Comparison of ENCODE assay signal across 10 cellular contexts in genomic region chr10:133265052-133265451, GRCh38. TPM values are rescaled to one million over a fixed set of nuclear protein-coding genes. Genes with fewer than 3 reads are reported as not detected.
DNase-seq lines count a peak whose midpoint lies in the region; ATAC-seq lines count a peak whose summit lies in the region.
"Not testable (repeated sequence)": the region's sequence is repeated elsewhere in the genome, so short reads cannot be mapped to it uniquely, and the experiment has no call there.
"Had no signal": no experiment of that assay in that cellular context is flagged by ENCODE, and none has a peak within 500 bp of the region (broad histone marks: within the 10 kb centered on the region; RNA-seq: fewer than 3 reads in every experiment).

No MANE protein-coding gene starts in this region.

- peaks cover 53% of the 10 kb centered on the region for H3K4me1 ChIP-seq in CD4-positive, alpha-beta memory T cell (ENCODE audit: insufficient read depth, low read length)
- H3K4me1 ChIP-seq in naive thymus-derived CD4-positive, alpha-beta T cell (ENCODE audit: control insufficient read depth in 2 of 2, insufficient read depth in 2 of 2, low read length in 2 of 2), result peaks cover 22 to 36% of the 10 kb centered on the region in 2 donors

- peaks cover 24 to 57% (median 45%) of the 10 kb centered on the region in 4 donors for H3K4me1 Mint-ChIP-seq in CD4-positive, alpha-beta memory T cell
- H3K4me1 Mint-ChIP-seq in T-helper 1 cell treated with Interleukin-12 subunit alpha and Interleukin-12 subunit beta and Interleukin-4 antibody, amounts not matched to agents 30 μg/mL and 1 μg/mL, for 36 hours (ENCODE audit: low read depth), result peaks cover 33% of the 10 kb centered on the region
- peaks cover 52% of the 10 kb centered on the region for H3K4me1 Mint-ChIP-seq in activated CD4-positive, alpha-beta T cell treated with anti-CD3 and anti-CD28 coated beads, Interleukin-2, amount 10 ng/mL, durations not matched to agents 7 days and 5 days
- peaks cover 28% of the 10 kb centered on the region for H3K4me1 Mint-ChIP-seq in activated naive CD8-positive, alpha-beta T cell treated with anti-CD3 and anti-CD28 coated beads, Interleukin-2, amount 10 ng/mL, durations not matched to agents 7 days and 5 days
- H3K4me1 Mint-ChIP-seq in naive thymus-derived CD4-positive, alpha-beta T cell, result peaks cover 34 to 52% (median 45%) of the 10 kb centered on the region in 7 donors
- peaks cover 54% of the 10 kb centered on the region for H3K4me1 Mint-ChIP-seq in stimulated activated effector memory CD8-positive, alpha-beta T cell treated with anti-CD3 and anti-CD28 coated beads, Interleukin-12 subunit alpha, Interleukin-12 subunit beta, amount 100 ng/mL, for 72 hours

- peak overlapping the region in 5 of 8 donors; percentile 39 to 77 (median 71) for H3K4me3 Mint-ChIP-seq in CD4-positive, alpha-beta memory T cell
- H3K4me3 Mint-ChIP-seq in T-helper 1 cell treated with Interleukin-12 subunit alpha and Interleukin-12 subunit beta and Interleukin-4 antibody, amounts not matched to agents 30 μg/mL and 1 μg/mL, for 36 hours, result peak overlapping the region; percentile 62
- peak overlapping the region; percentile 14 for H3K4me3 Mint-ChIP-seq in activated CD4-positive, alpha-beta T cell treated with anti-CD3 and anti-CD28 coated beads, Interleukin-2, amount 10 ng/mL, durations not matched to agents 7 days and 5 days
- peak overlapping the region; percentile 66 for H3K4me3 Mint-ChIP-seq in activated naive CD8-positive, alpha-beta T cell treated with anti-CD3 and anti-CD28 coated beads, Interleukin-2, amount 10 ng/mL, durations not matched to agents 7 days and 5 days
- H3K4me3 Mint-ChIP-seq in naive thymus-derived CD4-positive, alpha-beta T cell, result peak overlapping the region in 7 of 10 donors; percentile 20 to 77 (median 47)
- not testable (repeated sequence) for H3K4me3 Mint-ChIP-seq in stimulated activated effector memory CD8-positive, alpha-beta T cell treated with anti-CD3 and anti-CD28 coated beads, Interleukin-12 subunit alpha, Interleukin-12 subunit beta, amount 100 ng/mL, for 72 hours

- H3K27ac ChIP-seq in CD4-positive, alpha-beta memory T cell (ENCODE audit: low read depth, low read length), result not testable (repeated sequence)
- H3K27ac ChIP-seq in epithelial cell of prostate, result peak overlapping the region; percentile 33
- peak overlapping the region; percentile 12 for H3K27ac ChIP-seq in naive thymus-derived CD4-positive, alpha-beta T cell (ENCODE audit: low read depth, low read length)

- H3K36me3 Mint-ChIP-seq in CD4-positive, alpha-beta memory T cell, result peaks cover 0 to 15% of the 10 kb centered on the region in 2 donors
- peaks cover 23% of the 10 kb centered on the region for H3K36me3 Mint-ChIP-seq in T-helper 1 cell treated with Interleukin-12 subunit alpha and Interleukin-12 subunit beta and Interleukin-4 antibody, amounts not matched to agents 30 μg/mL and 1 μg/mL, for 36 hours (ENCODE audit: low read depth)
- peaks cover 25% of the 10 kb centered on the region for H3K36me3 Mint-ChIP-seq in activated CD4-positive, alpha-beta T cell treated with anti-CD3 and anti-CD28 coated beads, Interleukin-2, amount 10 ng/mL, durations not matched to agents 7 days and 5 days (ENCODE audit: low read depth)
- not testable (repeated sequence) for H3K36me3 Mint-ChIP-seq in activated naive CD8-positive, alpha-beta T cell treated with anti-CD3 and anti-CD28 coated beads, Interleukin-2, amount 10 ng/mL, durations not matched to agents 7 days and 5 days
- peaks cover 0 to 14% (median 0%) of the 10 kb centered on the region in 5 donors for H3K36me3 Mint-ChIP-seq in naive thymus-derived CD4-positive, alpha-beta T cell
- peaks cover 97% of the 10 kb centered on the region for H3K36me3 Mint-ChIP-seq in stimulated activated effector memory CD8-positive, alpha-beta T cell treated with anti-CD3 and anti-CD28 coated beads, Interleukin-12 subunit alpha, Interleukin-12 subunit beta, amount 100 ng/mL, for 72 hours

- POLR2A ChIA-PET in CD4-positive, alpha-beta memory T cell (lab: Charles Lee; ENCODE audit: partially characterized antibody), result interaction anchor here (13.2 kb wide), 1 partner anchor 10 kb away, joined by 236 read pairs; the partner anchor contains the start of gene ADAM8
- POLR2A ChIA-PET in activated CD4-positive, alpha-beta T cell treated with anti-CD3 and anti-CD28 coated beads, Interleukin-2, amount 10 ng/mL, durations not matched to agents 7 days and 5 days (lab: Charles Lee), result not testable (repeated sequence)
- POLR2A ChIA-PET in activated naive CD8-positive, alpha-beta T cell treated with anti-CD3 and anti-CD28 coated beads, Interleukin-2, amount 10 ng/mL, durations not matched to agents 7 days and 5 days (lab: Charles Lee), result interaction anchor here (1.1 to 4.8 kb wide), 2 partner anchors 10 to 13 kb away, joined by 4 to 35 read pairs; partner anchors contain the start of gene ADAM8
- POLR2A ChIA-PET in naive thymus-derived CD4-positive, alpha-beta T cell (lab: Charles Lee), result interaction anchor here (1.0 to 6.5 kb wide), 2 partner anchors 10 to 125 kb away, joined by 3 to 37 read pairs; partner anchors contain the start of gene ADAM8

- peak overlapping the region; percentile 4 to 86 (median 74) for H3K27ac Mint-ChIP-seq in CD4-positive, alpha-beta memory T cell
- H3K27ac Mint-ChIP-seq in T-helper 1 cell treated with Interleukin-12 subunit alpha and Interleukin-12 subunit beta and Interleukin-4 antibody, amounts not matched to agents 30 μg/mL and 1 μg/mL, for 36 hours; activated naive CD8-positive, alpha-beta T cell treated with anti-CD3 and anti-CD28 coated beads, Interleukin-2, amount 10 ng/mL, durations not matched to agents 7 days and 5 days: not testable (repeated sequence)
- H3K27ac Mint-ChIP-seq in activated CD4-positive, alpha-beta T cell treated with anti-CD3 and anti-CD28 coated beads, Interleukin-2, amount 10 ng/mL, durations not matched to agents 7 days and 5 days, result peak overlapping the region; percentile 77
- H3K27ac Mint-ChIP-seq in naive thymus-derived CD4-positive, alpha-beta T cell, result peak overlapping the region in 8 of 9 donors; percentile 18 to 74 (median 64)
- H3K27ac Mint-ChIP-seq in stimulated activated effector memory CD8-positive, alpha-beta T cell treated with anti-CD3 and anti-CD28 coated beads, Interleukin-12 subunit alpha, Interleukin-12 subunit beta, amount 100 ng/mL, for 72 hours, result peak overlapping the region; percentile 73

- H3K9me3 Mint-ChIP-seq in CD4-positive, alpha-beta memory T cell; T-helper 1 cell treated with Interleukin-12 subunit alpha and Interleukin-12 subunit beta and Interleukin-4 antibody, amounts not matched to agents 30 μg/mL and 1 μg/mL, for 36 hours; activated CD4-positive, alpha-beta T cell treated with anti-CD3 and anti-CD28 coated beads, Interleukin-2, amount 10 ng/mL, durations not matched to agents 7 days and 5 days; activated naive CD8-positive, alpha-beta T cell treated with anti-CD3 and anti-CD28 coated beads, Interleukin-2, amount 10 ng/mL, durations not matched to agents 7 days and 5 days; naive thymus-derived CD4-positive, alpha-beta T cell; stimulated activated effector memory CD8-positive, alpha-beta T cell treated with anti-CD3 and anti-CD28 coated beads, Interleukin-12 subunit alpha, Interleukin-12 subunit beta, amount 100 ng/mL, for 72 hours: not testable (repeated sequence)

- not testable (repeated sequence) for ATAC-seq in activated naive CD8-positive, alpha-beta T cell treated with anti-CD3 and anti-CD28 coated beads, Interleukin-2, amount 10 ng/mL, durations not matched to agents 7 days and 5 days (ENCODE audit: low read depth); naive thymus-derived CD4-positive, alpha-beta T cell; stimulated activated effector memory CD8-positive, alpha-beta T cell treated with anti-CD3 and anti-CD28 coated beads, Interleukin-12 subunit alpha, Interleukin-12 subunit beta, amount 100 ng/mL, for 72 hours

- CTCF ChIA-PET in CD4-positive, alpha-beta memory T cell (lab: Charles Lee; ENCODE audit: partially characterized antibody), result interaction anchor here (1.3 to 1.8 kb wide), 3 partner anchors 10 to 122 kb away, joined by 5 to 11 read pairs (median 10); no protein-coding TSS in a partner anchor
- CTCF ChIA-PET in activated CD4-positive, alpha-beta T cell treated with anti-CD3 and anti-CD28 coated beads, Interleukin-2, amount 10 ng/mL, durations not matched to agents 7 days and 5 days (lab: Charles Lee), result interaction anchor here (0.6 to 3.1 kb wide), 2 partner anchors 10 to 29 kb away, joined by 3 to 18 read pairs; partner anchors contain the start of gene ADAM8
- CTCF ChIA-PET in naive thymus-derived CD4-positive, alpha-beta T cell (lab: Charles Lee), result interaction anchor here (0.7 kb wide), 1 partner anchor 822 kb away, joined by 6 read pairs; no protein-coding TSS in a partner anchor

- H3K9me3 ChIP-seq in CD4-positive, alpha-beta memory T cell (ENCODE audit: control insufficient read depth in 1 of 2, low read length in 2 of 2); naive thymus-derived CD4-positive, alpha-beta T cell (ENCODE audit: control insufficient read depth in 2 of 3, low read length in 3 of 3): not testable (repeated sequence)

- peaks cover 17% of the 10 kb centered on the region for H3K36me3 ChIP-seq in CD4-positive, alpha-beta memory T cell (ENCODE audit: insufficient read depth, low read length)
- H3K36me3 ChIP-seq in naive thymus-derived CD4-positive, alpha-beta T cell (ENCODE audit: control insufficient read depth in 2 of 3, insufficient read depth in 3 of 3, low read length in 3 of 3), result peaks cover 0 to 32% (median 0%) of the 10 kb centered on the region in 3 experiments

- H3K27me3 ChIP-seq in CD4-positive, alpha-beta memory T cell (ENCODE audit: insufficient read depth, low read length); naive thymus-derived CD4-positive, alpha-beta T cell (ENCODE audit: control insufficient read depth in 2 of 2, insufficient read depth in 2 of 2, low read length in 2 of 2): not testable (repeated sequence)

- not testable (repeated sequence) for H3K27me3 Mint-ChIP-seq in CD4-positive, alpha-beta memory T cell; T-helper 1 cell treated with Interleukin-12 subunit alpha and Interleukin-12 subunit beta and Interleukin-4 antibody, amounts not matched to agents 30 μg/mL and 1 μg/mL, for 36 hours (ENCODE audit: low read depth); activated CD4-positive, alpha-beta T cell treated with anti-CD3 and anti-CD28 coated beads, Interleukin-2, amount 10 ng/mL, durations not matched to agents 7 days and 5 days; activated naive CD8-positive, alpha-beta T cell treated with anti-CD3 and anti-CD28 coated beads, Interleukin-2, amount 10 ng/mL, durations not matched to agents 7 days and 5 days; naive thymus-derived CD4-positive, alpha-beta T cell

- intact Hi-C loops in CD4-positive, alpha-beta memory T cell (cut with micrococcal nuclease); naive thymus-derived CD4-positive, alpha-beta T cell (cut with micrococcal nuclease): not testable (repeated sequence)

- not testable (repeated sequence) for H3K4me3 ChIP-seq in CD4-positive, alpha-beta memory T cell (ENCODE audit: low read length in 2 of 2); naive thymus-derived CD4-positive, alpha-beta T cell (ENCODE audit: low read length)

- DNase-seq in CD4-positive, alpha-beta memory T cell; activated CD4-positive, alpha-beta T cell treated with anti-CD3 and anti-CD28 coated beads, Interleukin-2, amount 10 ng/mL, durations not matched to agents 7 days and 5 days; activated naive CD8-positive, alpha-beta T cell treated with anti-CD3 and anti-CD28 coated beads, Interleukin-2, amount 10 ng/mL, durations not matched to agents 7 days and 5 days; epithelial cell of prostate (ENCODE audit: low read depth, low spot score); naive thymus-derived CD4-positive, alpha-beta T cell; stimulated activated effector memory CD8-positive, alpha-beta T cell treated with anti-CD3 and anti-CD28 coated beads, Interleukin-12 subunit alpha, Interleukin-12 subunit beta, amount 100 ng/mL, for 72 hours (ENCODE audit: low spot score in 2 of 2): not testable (repeated sequence)

RNA-seq across cellular contexts. Expression of gene ADAM8, which starts 11.6 kb away (rescaled TPM):
- 10 to 100 TPM; 87.2 to 90.3 TPM for total RNA-seq in CD4-positive, alpha-beta memory T cell
- 10 to 100 TPM; 63.9 to 97.8 TPM for polyA plus RNA-seq in CD4-positive, alpha-beta memory T cell
- 100 to 1,000 TPM; 123 to 153 TPM for total RNA-seq in activated CD4-positive, alpha-beta T cell treated with anti-CD3 and anti-CD28 coated beads, Interleukin-2, amount 10 ng/mL, durations not matched to agents 7 days and 5 days
- total RNA-seq in activated naive CD8-positive, alpha-beta T cell treated with anti-CD3 and anti-CD28 coated beads, Interleukin-2, amount 10 ng/mL, durations not matched to agents 7 days and 5 days, result 10 to 100 TPM; 90.8 to 91.0 TPM
- total RNA-seq in naive thymus-derived CD4-positive, alpha-beta T cell, result 100 to 1,000 TPM in 2 of 5 experiments, 10 to 100 TPM in 3; 19.5 to 239 (median 87.6) TPM
- 10 to 100 TPM; 22.7 to 27.8 TPM for polyA plus RNA-seq in naive thymus-derived CD4-positive, alpha-beta T cell

RNA-seq across cellular contexts. Expression of gene VENTX, which starts 27.4 kb away (rescaled TPM):
- total RNA-seq in CD4-positive, alpha-beta memory T cell, result not detected
- not detected for polyA plus RNA-seq in CD4-positive, alpha-beta memory T cell
- not detected for total RNA-seq in activated CD4-positive, alpha-beta T cell treated with anti-CD3 and anti-CD28 coated beads, Interleukin-2, amount 10 ng/mL, durations not matched to agents 7 days and 5 days
- total RNA-seq in activated naive CD8-positive, alpha-beta T cell treated with anti-CD3 and anti-CD28 coated beads, Interleukin-2, amount 10 ng/mL, durations not matched to agents 7 days and 5 days, result under 1 TPM in 1 of 2 experiments, not detected in 1; 0.11 TPM
- total RNA-seq in naive thymus-derived CD4-positive, alpha-beta T cell, result 1 to 10 TPM in 1 of 5 experiments, under 1 TPM in 1, not detected in 3; 0.85 to 5.7 TPM
- polyA plus RNA-seq in naive thymus-derived CD4-positive, alpha-beta T cell, result not detected
- total RNA-seq: Caco-2, IMR-90 had no signal
- polyA plus RNA-seq: BJ, IMR-90 had no signal

RNA-seq across cellular contexts. Expression of gene UTF1, which starts 35.0 kb away (rescaled TPM):
- total RNA-seq in CD4-positive, alpha-beta memory T cell, result not detected
- not detected for polyA plus RNA-seq in CD4-positive, alpha-beta memory T cell
- total RNA-seq in activated CD4-positive, alpha-beta T cell treated with anti-CD3 and anti-CD28 coated beads, Interleukin-2, amount 10 ng/mL, durations not matched to agents 7 days and 5 days, result not detected
- total RNA-seq in activated naive CD8-positive, alpha-beta T cell treated with anti-CD3 and anti-CD28 coated beads, Interleukin-2, amount 10 ng/mL, durations not matched to agents 7 days and 5 days, result not detected
- under 1 TPM in 1 of 5 experiments, not detected in 4; 0.56 TPM for total RNA-seq in naive thymus-derived CD4-positive, alpha-beta T cell
- not detected for polyA plus RNA-seq in naive thymus-derived CD4-positive, alpha-beta T cell
- total RNA-seq: Caco-2, IMR-90 had no signal
- polyA plus RNA-seq: BJ, IMR-90 had no signal

RNA-seq across cellular contexts. Expression of gene TUBGCP2, which starts 43.6 kb away (rescaled TPM):
- total RNA-seq in CD4-positive, alpha-beta memory T cell, result 10 to 100 TPM; 66.5 to 74.0 TPM
- 10 to 100 TPM; 14.1 to 40.8 TPM for polyA plus RNA-seq in CD4-positive, alpha-beta memory T cell
- total RNA-seq in activated CD4-positive, alpha-beta T cell treated with anti-CD3 and anti-CD28 coated beads, Interleukin-2, amount 10 ng/mL, durations not matched to agents 7 days and 5 days, result 10 to 100 TPM; 52.4 to 54.2 TPM
- 10 to 100 TPM; 56.4 to 69.3 TPM for total RNA-seq in activated naive CD8-positive, alpha-beta T cell treated with anti-CD3 and anti-CD28 coated beads, Interleukin-2, amount 10 ng/mL, durations not matched to agents 7 days and 5 days
- total RNA-seq in naive thymus-derived CD4-positive, alpha-beta T cell, result 10 to 100 TPM; 67.7 to 97.0 (median 69.5) TPM
- 10 to 100 TPM; 29.6 to 32.6 TPM for polyA plus RNA-seq in naive thymus-derived CD4-positive, alpha-beta T cell

RNA-seq across cellular contexts. Expression of gene ZNF511, which starts 43.7 kb away (rescaled TPM):
- total RNA-seq in CD4-positive, alpha-beta memory T cell, result 10 to 100 TPM; 31.5 to 33.1 TPM
- polyA plus RNA-seq in CD4-positive, alpha-beta memory T cell, result 100 to 1,000 TPM in 1 of 2 donors, 10 to 100 TPM in 1; 69.0 to 107 TPM
- total RNA-seq in activated CD4-positive, alpha-beta T cell treated with anti-CD3 and anti-CD28 coated beads, Interleukin-2, amount 10 ng/mL, durations not matched to agents 7 days and 5 days, result 10 to 100 TPM; 54.5 to 59.7 TPM
- total RNA-seq in activated naive CD8-positive, alpha-beta T cell treated with anti-CD3 and anti-CD28 coated beads, Interleukin-2, amount 10 ng/mL, durations not matched to agents 7 days and 5 days, result 10 to 100 TPM; 44.5 to 47.4 TPM
- 10 to 100 TPM; 29.6 to 49.8 (median 32.8) TPM for total RNA-seq in naive thymus-derived CD4-positive, alpha-beta T cell
- 10 to 100 TPM; 78.9 to 88.1 TPM for polyA plus RNA-seq in naive thymus-derived CD4-positive, alpha-beta T cell
